Comparison of ENCODE assay signal across 8 cellular contexts in genomic region chr1:110460253-110461220, GRCh38. TPM values are rescaled to one million over a fixed set of nuclear protein-coding genes. Genes with fewer than 3 reads are reported as not detected.
DNase-seq lines count a peak whose midpoint lies in the region; ATAC-seq, FAIRE-seq and TF ChIP-seq lines count a peak whose summit lies in the region.

No MANE protein-coding gene starts in this region.

- no peaks in the 10 kb centered on the region for H3K4me1 Mint-ChIP-seq in activated CD8-positive, alpha-beta memory T cell treated with anti-CD3 and anti-CD28 coated beads, Interleukin-2, amount 10 ng/mL, durations not matched to agents 7 days and 5 days

- no CpG with 5 or more reads among the region's 11 CpGs for WGBS in IMR-90 (ENCODE audit: extremely low coverage in 2 of 2, insufficient read length in 1 of 2), 2 experiments

- H3K79me1 ChIP-seq in IMR-90 (ENCODE audit: low read depth in 1 of 2, low read length in 2 of 2): no peaks in the 10 kb centered on the region

- H4K20me1 ChIP-seq in IMR-90 (ENCODE audit: insufficient read depth, low read length) (no peaks in the 10 kb centered on the region), endothelial cell of umbilical vein (replicated peaks; ENCODE audit: control insufficient read depth, extremely low read depth, insufficient read depth, low read length) (no peaks in the 10 kb centered on the region)

- H3K27ac ChIP-seq in IMR-90 (ENCODE audit: insufficient read depth, low read length) (no peak overlapping the region), endothelial cell of umbilical vein (ENCODE audit: insufficient read depth, low read depth, low read length) (no peak overlapping the region)

- H3K4me3 ChIP-seq in IMR-90 (ENCODE audit: insufficient read depth, low read depth, low read length): no peak overlapping the region
- no peak overlapping the region for H3K4me3 ChIP-seq in NT2/D1 (ENCODE audit: insufficient read length, low read depth)
- H3K4me3 ChIP-seq in endothelial cell of umbilical vein (replicated peaks in 1 of 3; ENCODE audit: insufficient read depth in 1 of 3, low read depth in 1 of 3, low read length in 3 of 3): no peak overlapping the region

- TF ChIP-seq RAD21 in IMR-90 (IDR thresholded peaks at IDR 0.05; ENCODE audit: low read length): peak; percentile 100

- POLR2A ChIA-PET in IMR-90 (lab: Charles Lee; ENCODE audit: unreplicated experiment): interaction anchor here (0.6 kb wide), 1 partner anchor 467 kb away, joined by 3 read pairs; no protein-coding TSS in a partner anchor
- POLR2A ChIA-PET in endothelial cell of umbilical vein (lab: Charles Lee): no interaction called here

- H3K36me3 Mint-ChIP-seq in activated CD8-positive, alpha-beta memory T cell treated with anti-CD3 and anti-CD28 coated beads, Interleukin-2, amount 10 ng/mL, durations not matched to agents 7 days and 5 days: no peaks in the 10 kb centered on the region

- H3K4me1 ChIP-seq in IMR-90 (ENCODE audit: control insufficient read depth, insufficient read depth, low read length) (peaks cover 20% of the 10 kb centered on the region), NT2/D1 (ENCODE audit: insufficient read depth, insufficient read length) (peaks cover 6% of the 10 kb centered on the region), endothelial cell of umbilical vein (ENCODE audit: control insufficient read depth, extremely low read depth, insufficient read depth, low read length) (no peaks in the 10 kb centered on the region)

- H3K9me3 ChIP-seq in IMR-90 (ENCODE audit: control insufficient read depth, insufficient read depth, low read length) (no peaks in the 10 kb centered on the region), NT2/D1 (ENCODE audit: insufficient read depth, low read length) (no peaks in the 10 kb centered on the region), endothelial cell of umbilical vein (replicated peaks; ENCODE audit: control insufficient read depth, insufficient read depth, low read length) (no peaks in the 10 kb centered on the region)

- H3K27me3 ChIP-seq in IMR-90 (ENCODE audit: control insufficient read depth, insufficient read depth, low read length): peaks cover 15% of the 10 kb centered on the region
- no peaks in the 10 kb centered on the region for H3K27me3 ChIP-seq in NT2/D1 (ENCODE audit: insufficient read depth, insufficient read length)
- no peaks in the 10 kb centered on the region for H3K27me3 ChIP-seq in endothelial cell of umbilical vein (ENCODE audit: control insufficient read depth in 2 of 2, insufficient read depth in 2 of 2, low read length in 2 of 2)

- no peak overlapping the region for H3K4me2 ChIP-seq in IMR-90 (ENCODE audit: low read depth, low read length)
- H3K4me2 ChIP-seq in endothelial cell of umbilical vein (ENCODE audit: insufficient read depth, low read length): no peak overlapping the region

- H3K79me2 ChIP-seq in endothelial cell of umbilical vein (ENCODE audit: control insufficient read depth, insufficient read depth, low read length): no peaks in the 10 kb centered on the region

- H2BK15ac ChIP-seq in IMR-90 (ENCODE audit: low read depth, low read length): no peak overlapping the region

- H3K14ac ChIP-seq in IMR-90 (replicated peaks; ENCODE audit: low read depth, low read length): no peak overlapping the region

- TF ChIP-seq POLR2A in IMR-90 (IDR thresholded peaks at IDR 0.05; ENCODE audit: low read depth, low read length) (0 out of 2 replicates have a peak, but pooled peaks have one; percentile 41), endothelial cell of umbilical vein (IDR thresholded peaks at IDR 0.05; ENCODE audit: low read depth, low read length) (no peak)

- ATAC-seq in IMR-90 (ENCODE audit: low read depth): peak; percentile 84
- ATAC-seq in activated CD8-positive, alpha-beta memory T cell treated with anti-CD3 and anti-CD28 coated beads, Interleukin-2, amount 10 ng/mL, durations not matched to agents 7 days and 5 days: peak; percentile 90
- ATAC-seq in HG03095 (IDR thresholded peaks at IDR 0.05; ENCODE audit: unreplicated experiment): no peak

- H3K23ac ChIP-seq in IMR-90 (ENCODE audit: low read depth, low read length): no peak overlapping the region

- no peaks in the 10 kb centered on the region for H3K36me3 ChIP-seq in IMR-90 (ENCODE audit: control insufficient read depth, insufficient read depth, low read length)
- H3K36me3 ChIP-seq in NT2/D1 (ENCODE audit: insufficient read depth, insufficient read length, low read length): no peaks in the 10 kb centered on the region
- no peaks in the 10 kb centered on the region for H3K36me3 ChIP-seq in endothelial cell of umbilical vein (ENCODE audit: control insufficient read depth in 2 of 2, extremely low read depth in 1 of 2, insufficient read depth in 2 of 2, low read length in 2 of 2)

- BruUV-seq in IMR-90 (replicated peaks; lab: Mats Ljungman, UMichigan) (no TSS peak), endothelial cell of umbilical vein (replicated peaks; lab: Mats Ljungman, UMichigan) (no TSS peak)

- H4K8ac ChIP-seq in IMR-90 (ENCODE audit: low read depth in 2 of 2, low read length in 2 of 2): no peak overlapping the region

- CTCF ChIA-PET in IMR-90 (lab: Yijun Ruan, JAX): interaction anchor here (0.5 to 4.5 kb wide), 35 partner anchors 8 to 1958 kb away, joined by 3 to 43 read pairs (median 4); partner anchors contain the start of genes KCNC4 and RBM15
- CTCF ChIA-PET in activated CD8-positive, alpha-beta memory T cell treated with anti-CD3 and anti-CD28 coated beads, Interleukin-2, amount 10 ng/mL, durations not matched to agents 7 days and 5 days (lab: Charles Lee): interaction anchor here (0.6 to 7.8 kb wide), 55 partner anchors 8 to 431 kb away, joined by 3 to 127 read pairs (median 4); partner anchors contain the start of genes KCNC4, LAMTOR5 and STRIP1
- CTCF ChIA-PET in endothelial cell of umbilical vein (lab: Charles Lee): interaction anchor here (0.6 to 4.7 kb wide), 74 partner anchors 8 to 476 kb away, joined by 3 to 211 read pairs (median 6); partner anchors contain the start of genes AHCYL1, KCNC4, LAMTOR5 and PROK1

- H2AK5ac ChIP-seq in IMR-90 (ENCODE audit: low read depth, low read length): no peak overlapping the region

- H3K27me3 Mint-ChIP-seq in activated CD8-positive, alpha-beta memory T cell treated with anti-CD3 and anti-CD28 coated beads, Interleukin-2, amount 10 ng/mL, durations not matched to agents 7 days and 5 days: peaks cover 2% of the 10 kb centered on the region

- H4K5ac ChIP-seq in IMR-90 (ENCODE audit: low read depth, low read length): no peak overlapping the region

- DNase-seq in IMR-90 (peak; percentile 77), NT2/D1 (ENCODE audit: low read depth, low spot score) (peak; percentile 74), endothelial cell of umbilical vein (ENCODE audit: low read depth, low spot score) (peak; percentile 74), myocyte (ENCODE audit: low read depth) (peak; percentile 87)
- DNase-seq in activated CD8-positive, alpha-beta memory T cell treated with anti-CD3 and anti-CD28 coated beads, Interleukin-2, amount 10 ng/mL, durations not matched to agents 7 days and 5 days: peak; percentile 89
- DNase-seq in stimulated activated CD8-positive, alpha-beta memory T cell treated with anti-CD3 and anti-CD28 coated beads, Interleukin-7, amount 100 ng/mL, for 1 hour (ENCODE audit: low read depth in 2 of 2): peak; percentile 69 to 81

- intact Hi-C loops in IMR-90 (cut with micrococcal nuclease) (loop anchor here (1.0 to 5.0 kb wide), 8 partner anchors 48 to 428 kb away; partner anchors contain the start of genes RBM15 and STRIP1), endothelial cell of umbilical vein (cut with micrococcal nuclease) (loop anchor here (1.0 to 5.0 kb wide), 8 partner anchors 36 to 372 kb away; partner anchors contain the start of genes LAMTOR5 and RBM15)

- no peak overlapping the region for H2BK20ac ChIP-seq in IMR-90 (ENCODE audit: low read depth, low read length)

- H3K9me1 ChIP-seq in IMR-90 (ENCODE audit: insufficient read depth, low read length) (peaks cover 3% of the 10 kb centered on the region; the same call in 1 of the 2 replicates), endothelial cell of umbilical vein (replicated peaks; ENCODE audit: control insufficient read depth, extremely low read depth, insufficient read depth, low read length) (no peaks in the 10 kb centered on the region)

- no peak overlapping the region for H4K91ac ChIP-seq in IMR-90 (ENCODE audit: insufficient read depth, low read depth, low read length)

- in situ Hi-C loops in IMR-90 (cut with MboI; ENCODE audit: low sequenced_read_pairs): loop anchor here (5.0 to 10.0 kb wide), 4 partner anchors 48 to 416 kb away; partner anchors contain the start of gene RBM15

- H2BK5ac ChIP-seq in IMR-90 (ENCODE audit: low read depth, low read length, poor library complexity, severe bottlenecking): no peak overlapping the region

- H3K4ac ChIP-seq in IMR-90 (ENCODE audit: low read depth, low read length): no peak overlapping the region

- TF ChIP-seq CTCF in IMR-90 (conservative IDR thresholded peaks at IDR 0.05; ENCODE audit: low read depth, low read length) (peak; percentile 99), endothelial cell of umbilical vein (IDR thresholded peaks at IDR 0.05; ENCODE audit: extremely low read depth in 1 of 2, insufficient read depth in 1 of 2, low read depth in 1 of 2, low read length in 2 of 2) (peak; percentile 90 to 91)

- no peak overlapping the region for H3K4me3 Mint-ChIP-seq in activated CD8-positive, alpha-beta memory T cell treated with anti-CD3 and anti-CD28 coated beads, Interleukin-2, amount 10 ng/mL, durations not matched to agents 7 days and 5 days

- H3K9me3 Mint-ChIP-seq in activated CD8-positive, alpha-beta memory T cell treated with anti-CD3 and anti-CD28 coated beads, Interleukin-2, amount 10 ng/mL, durations not matched to agents 7 days and 5 days (ENCODE audit: low read depth): no peaks in the 10 kb centered on the region

- FAIRE-seq in G401.6 (lab: Jason Lieb, UNC) (peak; percentile 93), endothelial cell of umbilical vein (lab: Jason Lieb, UNC) (peak; percentile 93)

- H2AFZ ChIP-seq in IMR-90 (replicated peaks; ENCODE audit: low read length, poor library complexity): peak overlapping the region; percentile 66
- H2AFZ ChIP-seq in endothelial cell of umbilical vein (ENCODE audit: low read depth, low read length): no peak overlapping the region

- no peak overlapping the region for H3K27ac Mint-ChIP-seq in activated CD8-positive, alpha-beta memory T cell treated with anti-CD3 and anti-CD28 coated beads, Interleukin-2, amount 10 ng/mL, durations not matched to agents 7 days and 5 days

- no peak overlapping the region for H2AK9ac ChIP-seq in IMR-90 (replicated peaks; ENCODE audit: low read depth, low read length, poor library complexity)

- dilution Hi-C loops in IMR-90 (cut with HindIII; ENCODE audit: low sequenced_read_pairs, unreplicated experiment) (no loop called here), endothelial cell of umbilical vein (cut with MboI; ENCODE audit: extremely low pct_ligation_motif_present, low sequenced_read_pairs) (no loop called here)

- no peak overlapping the region for H2BK120ac ChIP-seq in IMR-90 (ENCODE audit: low read depth, low read length)

- H3K18ac ChIP-seq in IMR-90 (ENCODE audit: low read depth, low read length): no peak overlapping the region

- H3K9ac ChIP-seq in IMR-90 (ENCODE audit: low read depth, low read length) (no peak overlapping the region), NT2/D1 (ENCODE audit: insufficient read length, low read depth) (peak overlapping the region; percentile 17), endothelial cell of umbilical vein (replicated peaks; ENCODE audit: extremely low read depth, insufficient read depth, low read length) (no peak overlapping the region)

- no peak overlapping the region for H3K56ac ChIP-seq in IMR-90 (ENCODE audit: extremely low read depth, insufficient read depth, low read length)

RNA-seq across cellular contexts. Expression of gene PROK1, which starts 9.6 kb away (rescaled TPM):
- total RNA-seq in IMR-90 (2012; rRNA removed) (not detected in 2 replicates), endothelial cell of umbilical vein (not detected in 2 replicates), myocyte (not detected in 2 replicates)
- polyA plus RNA-seq in IMR-90 (2012; rRNA removed) (not detected in 2 replicates), endothelial cell of umbilical vein (not detected in 2 replicates)
- not detected in 2 replicates for polyA plus RNA-seq in IMR-90 (2012; cell fraction: cytosol; rRNA removed)
- polyA plus RNA-seq in IMR-90 (2012; cell fraction: nucleus; rRNA removed; ENCODE audit: low replicate concordance): not detected in 2 replicates
- total RNA-seq in activated CD8-positive, alpha-beta memory T cell treated with anti-CD3 and anti-CD28 coated beads, Interleukin-2, amount 10 ng/mL, durations not matched to agents 7 days and 5 days: not detected
- not detected in 2 replicates for polyA plus RNA-seq in endothelial cell of umbilical vein (2011; cell fraction: cytosol; rRNA removed)
- not detected in 2 replicates for polyA plus RNA-seq in endothelial cell of umbilical vein (2011; cell fraction: nucleus; rRNA removed)
- polyA plus RNA-seq in endothelial cell of umbilical vein (2012): not detected in 2 replicates
- not detected in 2 replicates for polyA minus RNA-seq in endothelial cell of umbilical vein
- polyA minus RNA-seq in endothelial cell of umbilical vein (2011; cell fraction: cytosol; rRNA and poly(A)+ RNA removed): not detected
- polyA minus RNA-seq in endothelial cell of umbilical vein (2011; cell fraction: nucleus; rRNA and poly(A)+ RNA removed): not detected in 2 replicates
- polyA plus RNA-seq in myocyte (2012): not detected

RNA-seq across cellular contexts. Expression of gene LAMTOR5, which starts 53.0 kb away (rescaled TPM):
- total RNA-seq in IMR-90 (2012; rRNA removed) (159 and 177 TPM in 2 replicates), endothelial cell of umbilical vein (137 and 150 TPM in 2 replicates), myocyte (102 TPM in 2 replicates)
- polyA plus RNA-seq in IMR-90 (2012; rRNA removed) (320 and 369 TPM in 2 replicates), endothelial cell of umbilical vein (484 and 503 TPM in 2 replicates)
- polyA plus RNA-seq in IMR-90 (2012; cell fraction: cytosol; rRNA removed): 431 and 469 TPM in 2 replicates
- 97.8 and 199 TPM in 2 replicates for polyA plus RNA-seq in IMR-90 (2012; cell fraction: nucleus; rRNA removed; ENCODE audit: low replicate concordance)
- total RNA-seq in activated CD8-positive, alpha-beta memory T cell treated with anti-CD3 and anti-CD28 coated beads, Interleukin-2, amount 10 ng/mL, durations not matched to agents 7 days and 5 days: 100 to 1,000 TPM; 109 to 130 TPM
- 372 and 407 TPM in 2 replicates for polyA plus RNA-seq in endothelial cell of umbilical vein (2011; cell fraction: cytosol; rRNA removed)
- 109 and 119 TPM in 2 replicates for polyA plus RNA-seq in endothelial cell of umbilical vein (2011; cell fraction: nucleus; rRNA removed)
- polyA plus RNA-seq in endothelial cell of umbilical vein (2012): 225 and 259 TPM in 2 replicates
- 145 and 179 TPM in 2 replicates for polyA minus RNA-seq in endothelial cell of umbilical vein
- 41.3 TPM for polyA minus RNA-seq in endothelial cell of umbilical vein (2011; cell fraction: cytosol; rRNA and poly(A)+ RNA removed)
- polyA minus RNA-seq in endothelial cell of umbilical vein (2011; cell fraction: nucleus; rRNA and poly(A)+ RNA removed): 23.7 and 25.8 TPM in 2 replicates
- polyA plus RNA-seq in myocyte (2012): 326 TPM

RNA-seq across cellular contexts. Expression of gene KCNA10, which starts 58.4 kb away (rescaled TPM):
- total RNA-seq in IMR-90 (2012; rRNA removed) (not detected in 2 replicates), endothelial cell of umbilical vein (not detected in 2 replicates), myocyte (0.42 TPM in 1 of 2 replicates, not detected in the other)
- polyA plus RNA-seq in IMR-90 (2012; rRNA removed) (not detected in 2 replicates), endothelial cell of umbilical vein (not detected in 2 replicates)
- not detected in 2 replicates for polyA plus RNA-seq in IMR-90 (2012; cell fraction: cytosol; rRNA removed)
- polyA plus RNA-seq in IMR-90 (2012; cell fraction: nucleus; rRNA removed; ENCODE audit: low replicate concordance): not detected in 2 replicates
- not detected for total RNA-seq in activated CD8-positive, alpha-beta memory T cell treated with anti-CD3 and anti-CD28 coated beads, Interleukin-2, amount 10 ng/mL, durations not matched to agents 7 days and 5 days
- polyA plus RNA-seq in endothelial cell of umbilical vein (2011; cell fraction: cytosol; rRNA removed): not detected in 2 replicates
- polyA plus RNA-seq in endothelial cell of umbilical vein (2011; cell fraction: nucleus; rRNA removed): not detected in 2 replicates
- polyA plus RNA-seq in endothelial cell of umbilical vein (2012): not detected in 2 replicates
- polyA minus RNA-seq in endothelial cell of umbilical vein: not detected in 2 replicates
- polyA minus RNA-seq in endothelial cell of umbilical vein (2011; cell fraction: cytosol; rRNA and poly(A)+ RNA removed): not detected
- polyA minus RNA-seq in endothelial cell of umbilical vein (2011; cell fraction: nucleus; rRNA and poly(A)+ RNA removed): not detected in 2 replicates
- polyA plus RNA-seq in myocyte (2012): not detected
